In the genomic region with DNA sequence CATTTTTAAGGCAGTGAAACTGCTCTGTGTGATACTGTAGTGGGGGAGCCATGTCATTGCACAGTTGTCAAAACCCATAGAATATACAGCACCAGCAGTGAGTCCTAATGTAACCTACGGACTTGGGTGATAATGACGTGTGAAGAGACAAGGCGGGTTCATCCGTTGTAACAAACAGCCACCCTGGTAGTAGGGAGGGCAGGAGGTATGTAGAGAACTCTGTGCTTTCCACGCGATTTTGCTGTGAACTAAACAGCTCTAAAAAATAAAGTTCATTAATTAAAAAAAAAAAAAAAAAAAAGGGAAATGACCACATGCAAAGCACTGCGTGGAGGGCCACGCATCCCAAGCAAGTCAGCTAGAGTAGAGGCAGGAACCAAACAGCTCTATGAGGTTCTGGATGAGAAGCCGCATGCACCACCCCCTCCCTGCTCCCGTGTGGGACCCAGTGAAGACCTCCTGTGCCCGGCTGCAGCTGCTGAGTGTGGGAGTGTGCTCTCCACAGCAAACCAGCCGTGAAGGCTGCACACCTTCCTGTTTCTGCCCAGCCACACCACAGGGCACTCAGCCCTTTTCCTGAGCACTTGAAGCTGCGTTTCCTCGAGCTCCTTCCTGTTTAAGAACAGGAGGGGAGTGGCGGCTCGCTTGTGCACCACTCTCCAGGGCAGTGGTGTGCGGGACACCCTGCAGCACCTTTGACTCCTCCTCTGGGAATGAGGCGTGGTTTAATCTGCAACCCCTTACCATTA, we compare ENCODE assay signal across 9 cellular contexts.
DNase-seq lines count a peak whose midpoint lies in the region; ATAC-seq, FAIRE-seq and TF ChIP-seq lines count a peak whose summit lies in the region.
"Had no signal": no experiment of that assay in that cellular context is flagged by ENCODE, and none has a peak within 500 bp of the region (broad histone marks: within the 10 kb centered on the region; RNA-seq: fewer than 3 reads in every experiment).

No MANE protein-coding gene starts in this region.

- H3K36me3 Mint-ChIP-seq in activated naive CD4-positive, alpha-beta T cell treated with anti-CD3 and anti-CD28 coated beads, Interleukin-2, amount 10 ng/mL, durations not matched to agents 7 days and 5 days = peaks cover 7% of the 10 kb centered on the region
- no peaks in the 10 kb centered on the region for H3K36me3 Mint-ChIP-seq in natural killer cell treated with Interleukin-12 subunit alpha and Interleukin-12 subunit beta and Interleukin-15 and Interleukin-18, amount 100 ng/mL, for 72 hours

- peak; percentile 74 to 81 for ATAC-seq in natural killer cell treated with Interleukin-12 subunit alpha and Interleukin-12 subunit beta and Interleukin-15 and Interleukin-18, amount 100 ng/mL, for 72 hours
- no peak for ATAC-seq in SK-N-SH treated with all-trans-retinoic acid at 6 μM for 48 hours

- peak overlapping the region; percentile 86 for H3K27ac Mint-ChIP-seq in activated naive CD4-positive, alpha-beta T cell treated with anti-CD3 and anti-CD28 coated beads, Interleukin-2, amount 10 ng/mL, durations not matched to agents 7 days and 5 days
- H3K27ac Mint-ChIP-seq in natural killer cell treated with Interleukin-12 subunit alpha and Interleukin-12 subunit beta and Interleukin-15 and Interleukin-18, amount 100 ng/mL, for 72 hours = peak overlapping the region in 1 of 2 donors; percentile 19

- H3K27me3 ChIP-seq in HAP-1 (ENCODE audit: low read depth) = no peaks in the 10 kb centered on the region
- H3K27me3 ChIP-seq: tibial nerve had no signal

- FAIRE-seq in GM12891 (lab: Jason Lieb, UNC) = peak; percentile 82

- TF ChIP-seq POLR2A in GM12891 (IDR thresholded peaks at IDR 0.05; ENCODE audit: low read depth, low read length) = no peak

- DNase-seq in GM12891 (ENCODE audit: insufficient read length, low spot score) (no peak), HAP-1 (ENCODE audit: low spot score in 2 of 2) (peak; percentile 12 to 62), NCI-H345 treated with DMSO at 0.1 percent for 48 hours (lab: John Stamatoyannopoulos, UW; ENCODE audit: unreplicated experiment) (peak; percentile 75), iPS-NIHi11 (ENCODE audit: low spot score) (no peak), NCI-H1048 (lab: John Stamatoyannopoulos, UW) (no peak)
- peak; percentile 69 for DNase-seq in activated naive CD4-positive, alpha-beta T cell treated with anti-CD3 and anti-CD28 coated beads, Interleukin-2, amount 10 ng/mL, durations not matched to agents 7 days and 5 days
- no peak for DNase-seq in natural killer cell treated with Interleukin-12 subunit alpha and Interleukin-12 subunit beta and Interleukin-15 and Interleukin-18, amount 100 ng/mL, for 72 hours (ENCODE audit: low spot score)

- in situ Hi-C loops in HAP-1 (cut with MboI; ENCODE audit: low sequenced_read_pairs) = no loop called here

- peaks cover 21% of the 10 kb centered on the region for H3K4me1 ChIP-seq in HAP-1

- H3K4me1 Mint-ChIP-seq in activated naive CD4-positive, alpha-beta T cell treated with anti-CD3 and anti-CD28 coated beads, Interleukin-2, amount 10 ng/mL, durations not matched to agents 7 days and 5 days = peaks cover 86% of the 10 kb centered on the region
- peaks cover 55 to 57% of the 10 kb centered on the region in 2 donors for H3K4me1 Mint-ChIP-seq in natural killer cell treated with Interleukin-12 subunit alpha and Interleukin-12 subunit beta and Interleukin-15 and Interleukin-18, amount 100 ng/mL, for 72 hours (ENCODE audit: low read depth in 2 of 2)

- H3K4me3 Mint-ChIP-seq in activated naive CD4-positive, alpha-beta T cell treated with anti-CD3 and anti-CD28 coated beads, Interleukin-2, amount 10 ng/mL, durations not matched to agents 7 days and 5 days = peak overlapping the region; percentile 56
- H3K4me3 Mint-ChIP-seq in natural killer cell treated with Interleukin-12 subunit alpha and Interleukin-12 subunit beta and Interleukin-15 and Interleukin-18, amount 100 ng/mL, for 72 hours = peak overlapping the region; percentile 54

- no peaks in the 10 kb centered on the region for H3K27me3 Mint-ChIP-seq in activated naive CD4-positive, alpha-beta T cell treated with anti-CD3 and anti-CD28 coated beads, Interleukin-2, amount 10 ng/mL, durations not matched to agents 7 days and 5 days
- H3K27me3 Mint-ChIP-seq in natural killer cell treated with Interleukin-12 subunit alpha and Interleukin-12 subunit beta and Interleukin-15 and Interleukin-18, amount 100 ng/mL, for 72 hours = no peaks in the 10 kb centered on the region

- H3K36me3 ChIP-seq in HAP-1 (replicated peaks) = no peaks in the 10 kb centered on the region
- H3K36me3 ChIP-seq: tibial nerve had no signal

- H3K4me3 ChIP-seq in HAP-1 = no peak overlapping the region
- H3K4me3 ChIP-seq: tibial nerve had no signal

- no peaks in the 10 kb centered on the region for H3K9me3 ChIP-seq in HAP-1
- H3K9me3 ChIP-seq: tibial nerve had no signal

- no peaks in the 10 kb centered on the region for H3K9me3 Mint-ChIP-seq in activated naive CD4-positive, alpha-beta T cell treated with anti-CD3 and anti-CD28 coated beads, Interleukin-2, amount 10 ng/mL, durations not matched to agents 7 days and 5 days
- H3K9me3 Mint-ChIP-seq in natural killer cell treated with Interleukin-12 subunit alpha and Interleukin-12 subunit beta and Interleukin-15 and Interleukin-18, amount 100 ng/mL, for 72 hours = no peaks in the 10 kb centered on the region

- CTCF ChIA-PET in activated naive CD4-positive, alpha-beta T cell treated with anti-CD3 and anti-CD28 coated beads, Interleukin-2, amount 10 ng/mL, durations not matched to agents 7 days and 5 days (lab: Charles Lee) = interaction anchor here (1.1 to 2.4 kb wide), 4 partner anchors 9 to 111 kb away, joined by 3 to 26 read pairs (median 4); no protein-coding TSS in a partner anchor

TF ChIP-seq in GM12891, 5 proteins besides CTCF, POLR2A, EP300 and RAD21:
- no peak for TF ChIP-seq POU2F2 (IDR thresholded peaks at IDR 0.05; ENCODE audit: low read depth, low read length)
- TF ChIP-seq POLR2AphosphoS5 (IDR thresholded peaks at IDR 0.05; ENCODE audit: low read depth, low read length) = no peak
- TF ChIP-seq SPI1 (IDR thresholded peaks at IDR 0.05; ENCODE audit: low read depth, low read length) = no peak
- no peak for TF ChIP-seq TAF1 (IDR thresholded peaks at IDR 0.05; ENCODE audit: low read depth, low read length)
- TF ChIP-seq PAX5 (IDR thresholded peaks at IDR 0.05; ENCODE audit: insufficient read depth, low read length, severe bottlenecking) = no peak

TF ChIP-seq in SK-N-SH treated with all-trans-retinoic acid at 6 μM for 48 hours, 23 proteins besides CTCF, POLR2A, EP300 and RAD21 (continues in another document):
- TF ChIP-seq OSR1 (CRISPR knock-in tag; IDR thresholded peaks at IDR 0.05) = no peak
- TF ChIP-seq ZFP30 (CRISPR knock-in tag; IDR thresholded peaks at IDR 0.05) = no peak
- TF ChIP-seq, protein P1, sequence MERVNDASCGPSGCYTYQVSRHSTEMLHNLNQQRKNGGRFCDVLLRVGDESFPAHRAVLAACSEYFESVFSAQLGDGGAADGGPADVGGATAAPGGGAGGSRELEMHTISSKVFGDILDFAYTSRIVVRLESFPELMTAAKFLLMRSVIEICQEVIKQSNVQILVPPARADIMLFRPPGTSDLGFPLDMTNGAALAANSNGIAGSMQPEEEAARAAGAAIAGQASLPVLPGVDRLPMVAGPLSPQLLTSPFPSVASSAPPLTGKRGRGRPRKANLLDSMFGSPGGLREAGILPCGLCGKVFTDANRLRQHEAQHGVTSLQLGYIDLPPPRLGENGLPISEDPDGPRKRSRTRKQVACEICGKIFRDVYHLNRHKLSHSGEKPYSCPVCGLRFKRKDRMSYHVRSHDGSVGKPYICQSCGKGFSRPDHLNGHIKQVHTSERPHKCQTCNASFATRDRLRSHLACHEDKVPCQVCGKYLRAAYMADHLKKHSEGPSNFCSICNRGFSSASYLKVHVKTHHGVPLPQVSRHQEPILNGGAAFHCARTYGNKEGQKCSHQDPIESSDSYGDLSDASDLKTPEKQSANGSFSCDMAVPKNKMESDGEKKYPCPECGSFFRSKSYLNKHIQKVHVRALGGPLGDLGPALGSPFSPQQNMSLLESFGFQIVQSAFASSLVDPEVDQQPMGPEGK (CRISPR knock-in tag; IDR thresholded peaks at IDR 0.05; ENCODE audit: borderline replicate concordance) = no peak
- no peak for TF ChIP-seq ESRRG (CRISPR knock-in tag; IDR thresholded peaks at IDR 0.05)
- no peak for TF ChIP-seq BACH2 (CRISPR knock-in tag; IDR thresholded peaks at IDR 0.05; ENCODE audit: borderline replicate concordance)
- TF ChIP-seq, protein P2, sequence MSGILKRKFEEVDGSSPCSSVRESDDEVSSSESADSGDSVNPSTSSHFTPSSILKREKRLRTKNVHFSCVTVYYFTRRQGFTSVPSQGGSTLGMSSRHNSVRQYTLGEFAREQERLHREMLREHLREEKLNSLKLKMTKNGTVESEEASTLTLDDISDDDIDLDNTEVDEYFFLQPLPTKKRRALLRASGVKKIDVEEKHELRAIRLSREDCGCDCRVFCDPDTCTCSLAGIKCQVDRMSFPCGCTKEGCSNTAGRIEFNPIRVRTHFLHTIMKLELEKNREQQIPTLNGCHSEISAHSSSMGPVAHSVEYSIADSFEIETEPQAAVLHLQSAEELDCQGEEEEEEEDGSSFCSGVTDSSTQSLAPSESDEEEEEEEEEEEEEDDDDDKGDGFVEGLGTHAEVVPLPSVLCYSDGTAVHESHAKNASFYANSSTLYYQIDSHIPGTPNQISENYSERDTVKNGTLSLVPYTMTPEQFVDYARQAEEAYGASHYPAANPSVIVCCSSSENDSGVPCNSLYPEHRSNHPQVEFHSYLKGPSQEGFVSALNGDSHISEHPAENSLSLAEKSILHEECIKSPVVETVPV (CRISPR knock-in tag; IDR thresholded peaks at IDR 0.05) = no peak
- TF ChIP-seq, protein P3, sequence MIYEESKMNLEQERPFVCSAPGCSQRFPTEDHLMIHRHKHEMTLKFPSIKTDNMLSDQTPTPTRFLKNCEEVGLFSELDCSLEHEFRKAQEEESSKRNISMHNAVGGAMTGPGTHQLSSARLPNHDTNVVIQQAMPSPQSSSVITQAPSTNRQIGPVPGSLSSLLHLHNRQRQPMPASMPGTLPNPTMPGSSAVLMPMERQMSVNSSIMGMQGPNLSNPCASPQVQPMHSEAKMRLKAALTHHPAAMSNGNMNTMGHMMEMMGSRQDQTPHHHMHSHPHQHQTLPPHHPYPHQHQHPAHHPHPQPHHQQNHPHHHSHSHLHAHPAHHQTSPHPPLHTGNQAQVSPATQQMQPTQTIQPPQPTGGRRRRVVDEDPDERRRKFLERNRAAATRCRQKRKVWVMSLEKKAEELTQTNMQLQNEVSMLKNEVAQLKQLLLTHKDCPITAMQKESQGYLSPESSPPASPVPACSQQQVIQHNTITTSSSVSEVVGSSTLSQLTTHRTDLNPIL (CRISPR knock-in tag; IDR thresholded peaks at IDR 0.05; ENCODE audit: low read depth) = no peak

Comparison
In these comparisons a context has a peak if more than half of its experiments do, and no peak if none do; other contexts are left out.
1. DNase-seq: peak in HAP-1 (2 of 2), NCI-H345 treated with DMSO at 0.1 percent for 48 hours (single experiment) and activated naive CD4-positive, alpha-beta T cell treated with anti-CD3 and anti-CD28 coated beads, Interleukin-2, amount 10 ng/mL, durations not matched to agents 7 days and 5 days (single experiment); none in GM12891 (single experiment), natural killer cell treated with Interleukin-12 subunit alpha and Interleukin-12 subunit beta and Interleukin-15 and Interleukin-18, amount 100 ng/mL, for 72 hours (single experiment), iPS-NIHi11 (single experiment) and NCI-H1048 (single experiment).